ENCODE assay signal across 9 cellular contexts in the genomic region with DNA sequence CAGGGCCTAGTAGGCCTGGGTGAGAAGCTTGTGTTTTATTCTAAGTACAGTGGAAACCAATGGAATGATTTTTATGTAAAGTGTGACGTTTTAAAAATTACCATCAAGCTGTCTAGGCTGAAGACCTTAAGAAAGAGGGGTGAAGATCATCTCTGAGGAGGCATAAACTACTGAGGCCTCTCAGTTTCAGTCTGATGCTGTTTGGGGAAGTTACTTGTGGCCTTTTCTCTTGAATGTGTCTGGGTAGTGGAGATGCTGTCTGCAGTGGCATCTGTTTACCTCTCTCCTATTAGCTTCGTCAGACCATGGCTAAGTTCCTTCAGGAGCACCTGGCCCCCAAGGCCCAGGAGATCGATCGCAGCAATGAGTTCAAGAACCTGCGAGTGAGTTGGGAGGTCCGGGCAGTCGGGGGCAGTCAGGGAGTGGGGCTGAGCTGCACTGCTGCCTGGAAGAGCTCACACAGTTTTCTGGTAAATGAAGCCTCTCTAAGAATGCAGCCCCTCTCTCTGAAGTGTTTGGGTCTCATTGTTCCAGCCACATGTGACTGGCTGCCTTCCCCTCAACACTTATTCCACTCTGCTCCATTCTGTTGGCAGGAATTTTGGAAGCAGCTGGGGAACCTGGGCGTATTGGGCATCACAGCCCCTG. TPM values are rescaled to one million over a fixed set of nuclear protein-coding genes. Genes with fewer than 3 reads are reported as not detected.
DNase-seq lines count a peak whose midpoint lies in the region; ATAC-seq and TF ChIP-seq lines count a peak whose summit lies in the region.
"Had no signal": no experiment of that assay in that cellular context is flagged by ENCODE, and none has a peak within 500 bp of the region (broad histone marks: within the 10 kb centered on the region; RNA-seq: fewer than 3 reads in every experiment).

No MANE protein-coding gene starts in this region.

- H3K4me1 Mint-ChIP-seq in activated CD4-positive, alpha-beta T cell treated with anti-CD3 and anti-CD28 coated beads for 36 hours, result peaks cover 53% of the 10 kb centered on the region
- peaks cover 26% of the 10 kb centered on the region for H3K4me1 Mint-ChIP-seq in T-helper 17 cell

- no peaks in the 10 kb centered on the region for H3K27me3 ChIP-seq in heart left ventricle

- peaks cover 34% of the 10 kb centered on the region for H3K36me3 Mint-ChIP-seq in activated CD4-positive, alpha-beta T cell treated with anti-CD3 and anti-CD28 coated beads for 36 hours (ENCODE audit: low read depth)
- H3K36me3 Mint-ChIP-seq in T-helper 17 cell (ENCODE audit: low read depth), result peaks cover 11% of the 10 kb centered on the region

- TF ChIP-seq CTCF in heart left ventricle (IDR thresholded peaks at IDR 0.05), result no peak

- no peak overlapping the region for H3K27ac ChIP-seq in heart left ventricle

- CTCF ChIA-PET in activated CD4-positive, alpha-beta T cell treated with anti-CD3 and anti-CD28 coated beads for 36 hours (lab: Charles Lee), result interaction anchor here (0.9 to 2.0 kb wide), 4 partner anchors 15 to 70 kb away, joined by 3 to 4 read pairs (median 3); a partner anchor contains a TSS

- peak overlapping the region; percentile 22 for H3K27ac Mint-ChIP-seq in activated CD4-positive, alpha-beta T cell treated with anti-CD3 and anti-CD28 coated beads for 36 hours
- H3K27ac Mint-ChIP-seq in T-helper 17 cell, result no peak overlapping the region

- H3K4me3 Mint-ChIP-seq in activated CD4-positive, alpha-beta T cell treated with anti-CD3 and anti-CD28 coated beads for 36 hours, result peak overlapping the region; percentile 78
- H3K4me3 Mint-ChIP-seq in T-helper 17 cell, result peak overlapping the region; percentile 9

- no peak for ATAC-seq in activated CD4-positive, alpha-beta T cell treated with anti-CD3 and anti-CD28 coated beads for 36 hours
- peak; percentile 37 for ATAC-seq in HG02763 (IDR thresholded peaks at IDR 0.05; ENCODE audit: unreplicated experiment)
- no peak for ATAC-seq in T-helper 17 cell
- ATAC-seq in heart left ventricle, result no peak

- H3K4me3 ChIP-seq in heart left ventricle, result no peak overlapping the region

- no peaks in the 10 kb centered on the region for H3K9me3 Mint-ChIP-seq in activated CD4-positive, alpha-beta T cell treated with anti-CD3 and anti-CD28 coated beads for 36 hours (ENCODE audit: low read depth)

- intact Hi-C loops in activated CD4-positive, alpha-beta T cell treated with anti-CD3 and anti-CD28 coated beads for 36 hours (cut with DNase I, micrococcal nuclease), result loop anchor here (5.0 to 10.0 kb wide), 3 partner anchors 40 to 623 kb away; a partner anchor contains a TSS
- intact Hi-C loops in heart left ventricle (cut with DNase I), result loop anchor here in 2 of 10 donors (5.0 to 10.0 kb wide), 2 partner anchors 40 to 363 kb away; no protein-coding TSS in a partner anchor

- 78 to 83% (median 81%) methylated on average over 7 to 8 of the region's 8 CpGs for WGBS in heart left ventricle, 4 donors

- peaks cover 0 to 31% (median 17%) of the 10 kb centered on the region in 12 donors for H3K4me1 ChIP-seq in heart left ventricle

- DNase-seq in activated CD4-positive, alpha-beta T cell treated with anti-CD3 and anti-CD28 coated beads for 36 hours, result no peak
- DNase-seq in activated CD4-positive, alpha-beta T cell treated with anti-CD3 and anti-CD28 coated beads for 4 hours, result no peak
- DNase-seq in T-helper 17 cell (no peak), pons (ENCODE audit: low spot score) (peak; percentile 36), foreskin melanocyte (no peak), heart left ventricle (no peak), NCI-H146 treated with DMSO at 0.1 percent for 48 hours (lab: John Stamatoyannopoulos, UW; ENCODE audit: unreplicated experiment) (no peak)

- POLR2A ChIA-PET in activated CD4-positive, alpha-beta T cell treated with anti-CD3 and anti-CD28 coated beads for 36 hours (lab: Charles Lee), result interaction anchor here (0.9 to 1.1 kb wide), 2 partner anchors 9 kb away, joined by 3 to 4 read pairs; no protein-coding TSS in a partner anchor

- H3K36me3 ChIP-seq in heart left ventricle, result peaks cover 0 to 51% (median 37%) of the 10 kb centered on the region in 9 donors

- H3K27me3 Mint-ChIP-seq in activated CD4-positive, alpha-beta T cell treated with anti-CD3 and anti-CD28 coated beads for 36 hours, result no peaks in the 10 kb centered on the region
- no peaks in the 10 kb centered on the region for H3K27me3 Mint-ChIP-seq in T-helper 17 cell

- no peaks in the 10 kb centered on the region for H3K9me3 ChIP-seq in T-helper 17 cell (ENCODE audit: control insufficient read depth, low read length, poor library complexity, severe bottlenecking)
- H3K9me3 ChIP-seq in heart left ventricle, result no peaks in the 10 kb centered on the region

- TF ChIP-seq POLR2A in heart left ventricle (IDR thresholded peaks at IDR 0.05), result no peak

RNA-seq across cellular contexts. Expression of a gene that starts 1.9 kb away (rescaled TPM):
- total RNA-seq in activated CD4-positive, alpha-beta T cell treated with anti-CD3 and anti-CD28 coated beads for 36 hours, result 10 to 100 TPM; 30.8 to 46.2 TPM
- total RNA-seq in T-helper 17 cell, result 10 to 100 TPM; 30.1 to 37.0 TPM
- 100 to 1,000 TPM in 4 of 9 donors, 10 to 100 TPM in 5; 72.1 to 130 (median 99.8) TPM for total RNA-seq in heart left ventricle
- polyA plus RNA-seq in heart left ventricle, result 10 to 100 TPM; 52.9 to 56.2 TPM

RNA-seq across cellular contexts. Expression of a gene that starts 24.9 kb away (rescaled TPM):
- 10 to 100 TPM; 56.2 to 58.8 TPM for total RNA-seq in activated CD4-positive, alpha-beta T cell treated with anti-CD3 and anti-CD28 coated beads for 36 hours
- total RNA-seq in T-helper 17 cell (1 to 10 TPM; 2.2 to 4.9 TPM), heart left ventricle (10 to 100 TPM in 4 of 9 donors, 1 to 10 TPM in 5; 8.9 to 20.1 (median 9.9) TPM)
- polyA plus RNA-seq in heart left ventricle, result 10 to 100 TPM in 1 of 2 donors, 1 to 10 TPM in 1; 8.0 to 16.7 TPM

RNA-seq across cellular contexts. Expression of a gene that starts 33.3 kb away (rescaled TPM):
- 10 to 100 TPM; 15.3 to 16.7 TPM for total RNA-seq in activated CD4-positive, alpha-beta T cell treated with anti-CD3 and anti-CD28 coated beads for 36 hours
- total RNA-seq in T-helper 17 cell (10 to 100 TPM; 30.2 to 32.1 TPM), heart left ventricle (10 to 100 TPM; 12.8 to 28.4 (median 16.1) TPM)
- polyA plus RNA-seq in heart left ventricle, result 10 to 100 TPM in 1 of 2 donors, 1 to 10 TPM in 1; 7.8 to 17.3 TPM

RNA-seq across cellular contexts. Expression of a gene that starts 49.4 kb away (rescaled TPM):
- total RNA-seq in activated CD4-positive, alpha-beta T cell treated with anti-CD3 and anti-CD28 coated beads for 36 hours, result under 1 TPM; 0.02 to 0.04 TPM
- total RNA-seq in T-helper 17 cell (under 1 TPM; 0.02 to 0.03 TPM), heart left ventricle (1 to 10 TPM in 2 of 9 donors, under 1 TPM in 7; 0.13 to 1.1 (median 0.40) TPM)
- 1 to 10 TPM in 1 of 2 donors, under 1 TPM in 1; 0.10 to 1.8 TPM for polyA plus RNA-seq in heart left ventricle

RNA-seq across cellular contexts. Expression of a gene that starts 56.6 kb away (rescaled TPM):
- total RNA-seq in activated CD4-positive, alpha-beta T cell treated with anti-CD3 and anti-CD28 coated beads for 36 hours, result not detected
- total RNA-seq in T-helper 17 cell, result not detected
- not detected for total RNA-seq in heart left ventricle
- 1 to 10 TPM in 1 of 2 donors, under 1 TPM in 1; 0.71 to 1.4 TPM for polyA plus RNA-seq in heart left ventricle
- polyA plus RNA-seq: keratinocyte had no signal
